1 cellular context compared by ENCODE assay signal in genomic region chr7:155189600-155189989, GRCh38.
TF ChIP-seq lines count a peak whose summit lies in the region.

No MANE protein-coding gene starts in this region.

TF ChIP-seq in IMR-90, 13 proteins besides CTCF, POLR2A, EP300 and RAD21 (continued from another document):
- TF ChIP-seq SMC3 (IDR thresholded peaks at IDR 0.05; ENCODE audit: low read depth, low read length) = no peak
